23 cellular contexts compared by ENCODE assay signal in genomic region chr18:69996417-69996816, GRCh38. TPM values are rescaled to one million over a fixed set of nuclear protein-coding genes. Genes with fewer than 3 reads are reported as not detected.
DNase-seq lines count a peak whose midpoint lies in the region; ATAC-seq, FAIRE-seq and TF ChIP-seq lines count a peak whose summit lies in the region.
"Had no signal": no experiment of that assay in that cellular context is flagged by ENCODE, and none has a peak within 500 bp of the region (broad histone marks: within the 10 kb centered on the region; RNA-seq: fewer than 3 reads in every experiment).

No MANE protein-coding gene starts in this region.

- no TSS peak for BruUV-seq in PC-9 (replicated peaks; lab: Mats Ljungman, UMichigan)

- peaks cover 17% of the 10 kb centered on the region for H3K9me3 Mint-ChIP-seq in osteocyte (ENCODE audit: unreplicated experiment)
- H3K9me3 Mint-ChIP-seq: H9 had no signal

- POLR2A ChIA-PET in PC-9 (lab: Charles Lee; ENCODE audit: unreplicated experiment), result no interaction called here

- H3K9me3 ChIP-seq in PC-9 (ENCODE audit: insufficient read depth, low read depth), result no peaks in the 10 kb centered on the region
- H3K9me3 ChIP-seq in T-helper 17 cell (ENCODE audit: control insufficient read depth, low read length, poor library complexity, severe bottlenecking), result no peaks in the 10 kb centered on the region
- H3K9me3 ChIP-seq: BLaER1, Caco-2 had no signal

- no peak overlapping the region for H2AFZ ChIP-seq in PC-9
- H2AFZ ChIP-seq: GM23248 had no signal

- H3K4me3 ChIP-seq in PC-9, result no peak overlapping the region
- H3K4me3 ChIP-seq: BLaER1, GM23248 had no signal

- no peaks in the 10 kb centered on the region for H3K4me1 ChIP-seq in PC-9 (replicated peaks; ENCODE audit: insufficient read depth)
- H3K4me1 ChIP-seq: BLaER1, Caco-2 had no signal

- H3K27ac ChIP-seq in caudate nucleus (ENCODE audit: low read depth, low read length) (peak overlapping the region; percentile 72), PC-9 (no peak overlapping the region)
- H3K27ac ChIP-seq: 22Rv1, BLaER1, C4-2B, GM23248 had no signal

- ATAC-seq in T-helper 17 cell, result no peak
- ATAC-seq: CD8-positive, alpha-beta T cell; HCT116 had no signal

- H3K27ac Mint-ChIP-seq in osteocyte (ENCODE audit: unreplicated experiment) (peak overlapping the region; percentile 79), T-helper 17 cell (no peak overlapping the region)
- H3K27ac Mint-ChIP-seq: B cell; CD8-positive, alpha-beta T cell had no signal

- H3K36me3 ChIP-seq in PC-9 (ENCODE audit: low read depth), result no peaks in the 10 kb centered on the region

- CTCF ChIA-PET in PC-9 (lab: Charles Lee), result no interaction called here

- H3K79me2 ChIP-seq in PC-9 (ENCODE audit: low read depth), result no peaks in the 10 kb centered on the region

- no peak for TF ChIP-seq POLR2A in GM12891 (IDR thresholded peaks at IDR 0.05; ENCODE audit: low read depth, low read length)

- H3F3A ChIP-seq in PC-9 (ENCODE audit: insufficient read depth, low read depth), result no peaks in the 10 kb centered on the region

- intact Hi-C loops in PC-9 (cut with micrococcal nuclease; ENCODE audit: unreplicated experiment), result no loop called here

- H3K9me2 ChIP-seq in PC-9 (ENCODE audit: insufficient read depth), result no peaks in the 10 kb centered on the region

- peak; percentile 16 for FAIRE-seq in GM12891 (lab: Jason Lieb, UNC)
- FAIRE-seq: A204.1, G401.6, GM19239 had no signal

- DNase-seq in GM12891 (ENCODE audit: insufficient read length, low spot score) (no peak), NCI-H146 treated with DMSO at 0.1 percent for 48 hours (lab: John Stamatoyannopoulos, UW; ENCODE audit: unreplicated experiment) (peak; percentile 42), caudate nucleus (lab: John Stamatoyannopoulos, UW) (peak in 2 of 61 donors; percentile 9 to 12), osteocyte (ENCODE audit: extremely low spot score, unreplicated experiment) (no peak), PC-9 (no peak), NCI-H2081 treated with DMSO at 0.1 percent for 48 hours (lab: John Stamatoyannopoulos, UW) (no peak), activated gamma-delta T cell (lab: John Stamatoyannopoulos, UW) (no peak), T-helper 17 cell (no peak)
- DNase-seq: Caco-2; CD4-positive, CD25-positive, alpha-beta regulatory T cell; CD8-positive, alpha-beta T cell; DMS153; DND-41; GM23248; H9 had no signal

- peaks cover 40% of the 10 kb centered on the region for H3K4me1 Mint-ChIP-seq in osteocyte (ENCODE audit: unreplicated experiment)
- H3K4me1 Mint-ChIP-seq in T-helper 17 cell, result peaks cover 6% of the 10 kb centered on the region
- H3K4me1 Mint-ChIP-seq: B cell had no signal

- H4K20me1 ChIP-seq in PC-9 (ENCODE audit: insufficient read depth), result no peaks in the 10 kb centered on the region
- H4K20me1 ChIP-seq: BLaER1 had no signal

- H3K27me3 ChIP-seq in PC-9 (ENCODE audit: insufficient read depth, low read depth), result no peaks in the 10 kb centered on the region
- H3K27me3 ChIP-seq: BLaER1 had no signal

- no peaks in the 10 kb centered on the region for H3K27me3 Mint-ChIP-seq in osteocyte (ENCODE audit: unreplicated experiment)
- no peaks in the 10 kb centered on the region for H3K27me3 Mint-ChIP-seq in T-helper 17 cell
- H3K27me3 Mint-ChIP-seq: B cell; CD4-positive, CD25-positive, alpha-beta regulatory T cell had no signal

- no peak for TF ChIP-seq CTCF in osteocyte (IDR thresholded peaks at IDR 0.05)
- TF ChIP-seq CTCF in PC-9 (conservative IDR thresholded peaks at IDR 0.05), result no peak

- H3K4me3 Mint-ChIP-seq in osteocyte (ENCODE audit: unreplicated experiment) (no peak overlapping the region), T-helper 17 cell (no peak overlapping the region)
- H3K4me3 Mint-ChIP-seq: B cell; CD4-positive, CD25-positive, alpha-beta regulatory T cell; CD8-positive, alpha-beta T cell; H9 had no signal

- no peak overlapping the region for H3K4me2 ChIP-seq in PC-9
- H3K4me2 ChIP-seq: BLaER1 had no signal

- H3K36me3 Mint-ChIP-seq in osteocyte (ENCODE audit: unreplicated experiment) (peaks cover 2% of the 10 kb centered on the region), T-helper 17 cell (ENCODE audit: low read depth) (no peaks in the 10 kb centered on the region)

TF ChIP-seq in GM12891, 5 proteins besides CTCF, POLR2A, EP300 and RAD21:
- no peak for TF ChIP-seq SPI1 (IDR thresholded peaks at IDR 0.05; ENCODE audit: low read depth, low read length)
- no peak for TF ChIP-seq PAX5 (IDR thresholded peaks at IDR 0.05; ENCODE audit: insufficient read depth, low read length, severe bottlenecking)
- TF ChIP-seq TAF1 (IDR thresholded peaks at IDR 0.05; ENCODE audit: low read depth, low read length), result no peak
- no peak for TF ChIP-seq POU2F2 (IDR thresholded peaks at IDR 0.05; ENCODE audit: low read depth, low read length)
- no peak for TF ChIP-seq POLR2AphosphoS5 (IDR thresholded peaks at IDR 0.05; ENCODE audit: low read depth, low read length)

RNA-seq across cellular contexts. Expression of gene CD226, which starts 48.7 kb away (rescaled TPM):
- 65.3 TPM for polyA plus RNA-seq in GM12891 (2012; ENCODE audit: low read depth, missing spikeins)
- total RNA-seq in osteocyte, result 0.46 and 0.81 TPM in 2 replicates
- total RNA-seq in PC-9 (2021), result 0.13 TPM in 2 replicates
- 100 to 1,000 TPM; 106 to 128 TPM for total RNA-seq in T-helper 17 cell
- total RNA-seq: H9 had no signal

Comparison
In these comparisons a context has a peak if more than half of its experiments do, and no peak if none do; other contexts are left out.
1. RNA of gene CD226, which starts 48.7 kb away (total RNA-seq): 106 to 128 TPM in T-helper 17 cell; 0.46 to 0.81 TPM in osteocyte and 0.13 TPM in PC-9; every median in the first group is over 10 times any median in the second.